ENCODE assay signal across 22 cellular contexts in the genomic region with DNA sequence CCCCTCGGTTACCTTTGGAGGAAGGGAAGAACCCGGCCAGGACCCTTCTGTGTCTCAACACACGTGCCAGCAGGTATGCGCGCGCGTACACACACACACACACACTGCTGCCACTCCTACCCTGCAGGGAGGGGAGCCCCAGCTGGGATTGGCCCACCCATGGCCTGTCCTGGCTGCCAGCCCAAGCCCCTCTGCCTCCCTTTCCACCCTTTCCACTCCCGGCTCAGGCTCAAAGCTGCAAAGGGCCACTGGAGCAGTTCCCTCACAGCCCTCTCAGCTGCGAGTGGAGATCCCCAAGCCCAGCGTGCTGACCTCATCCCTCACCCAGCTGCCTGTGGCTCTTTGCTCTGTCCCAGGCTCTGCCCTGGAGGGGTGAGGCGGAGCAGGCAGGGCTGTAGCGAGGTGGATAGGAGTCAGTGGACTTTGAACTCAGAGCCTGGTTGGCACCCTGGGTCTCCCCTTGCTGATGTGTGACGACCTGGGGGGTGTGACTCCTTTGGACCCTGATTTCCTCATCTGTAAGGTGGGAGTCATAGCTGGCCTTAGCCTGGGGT. TPM values are rescaled to one million over a fixed set of nuclear protein-coding genes. Genes with fewer than 3 reads are reported as not detected.
A peak's percentile ranks its signal among the peaks of the same experiment; 100 is the strongest.
DNase-seq lines count a peak whose midpoint lies in the region; ATAC-seq and TF ChIP-seq lines count a peak whose summit lies in the region.
"Had no signal": no experiment of that assay in that cellular context is flagged by ENCODE, and none has a peak within 500 bp of the region (broad histone marks: within the 10 kb centered on the region; RNA-seq: fewer than 3 reads in every experiment).

No MANE protein-coding gene starts in this region.

- no peak overlapping the region for H3K4me3 ChIP-seq in GM23338
- H3K4me3 ChIP-seq in mucosa of descending colon: no peak overlapping the region
- no peak overlapping the region for H3K4me3 ChIP-seq in smooth muscle cell
- H3K4me3 ChIP-seq: adrenal gland, colonic mucosa, heart right ventricle, psoas muscle, thoracic aorta had no signal

- H3K9me3 Mint-ChIP-seq in GM23338: no peaks in the 10 kb centered on the region
- H3K9me3 Mint-ChIP-seq: activated T-cell treated with anti-CD3 and anti-CD28 coated beads, Interleukin-2, amount 50 U/mL, for 72 hours had no signal

- H4K20me1 ChIP-seq in GM23338 (replicated peaks; ENCODE audit: insufficient read depth): no peaks in the 10 kb centered on the region
- no peaks in the 10 kb centered on the region for H4K20me1 ChIP-seq in smooth muscle cell (ENCODE audit: low read depth)

- H3K9me3 ChIP-seq in mucosa of descending colon (no peaks in the 10 kb centered on the region), smooth muscle cell (replicated peaks; ENCODE audit: low read depth) (no peaks in the 10 kb centered on the region)
- H3K9me3 ChIP-seq: adrenal gland, colonic mucosa, heart right ventricle, psoas muscle, thoracic aorta had no signal

- TF ChIP-seq CTCF in GM23338 (conservative IDR thresholded peaks at IDR 0.05; ENCODE audit: low read depth in 2 of 2): no peak
- no peak for TF ChIP-seq CTCF in mucosa of descending colon (IDR thresholded peaks at IDR 0.05)
- no peak for TF ChIP-seq CTCF in GM10248 (IDR thresholded peaks at IDR 0.05; ENCODE audit: control extremely low read depth, extremely low read depth, low read depth, missing control alignments)
- TF ChIP-seq CTCF in smooth muscle cell (IDR thresholded peaks at IDR 0.05; ENCODE audit: borderline replicate concordance, insufficient read depth, poor library complexity, severe bottlenecking): no peak

- H3K9ac ChIP-seq in smooth muscle cell (ENCODE audit: low read depth): no peak overlapping the region

- peaks cover 7% of the 10 kb centered on the region for H3K27me3 Mint-ChIP-seq in GM23338 (ENCODE audit: insufficient read depth, low read depth, poor library complexity)

- H3K27ac ChIP-seq in GM23338 (ENCODE audit: low read depth): no peak overlapping the region
- no peak overlapping the region for H3K27ac ChIP-seq in smooth muscle cell (ENCODE audit: low read depth)
- H3K27ac ChIP-seq: adrenal gland, C4-2B, colonic mucosa, heart right ventricle, psoas muscle, thoracic aorta had no signal

- peak; percentile 2 for DNase-seq in CD1c-positive myeloid dendritic cell (ENCODE audit: extremely low spot score)
- no peak for DNase-seq in GM23338 (ENCODE audit: low spot score)
- peak in 33 of 58 donors; percentile 6 to 78 (median 35) for DNase-seq in anterior cingulate cortex (lab: John Stamatoyannopoulos, UW)
- DNase-seq in mucosa of descending colon: no peak
- no peak for DNase-seq in GM10248 (ENCODE audit: extremely low spot score)
- DNase-seq in smooth muscle cell (lab: John Stamatoyannopoulos, UW; ENCODE audit: unreplicated experiment): no peak
- no peak for DNase-seq in HT-29 (ENCODE audit: low spot score)
- DNase-seq: activated CD4-positive, alpha-beta T cell treated with anti-CD3 and anti-CD28 coated beads, Interleukin-2, amount 50 U/mL, for 4 hours; activated T-cell treated with anti-CD3 and anti-CD28 coated beads, Interleukin-2, amount 50 U/mL, for 72 hours; adrenal gland; colonic mucosa; heart right ventricle; MM.1S; NCI-H446; psoas muscle; T1000 had no signal

- H3K27me3 ChIP-seq in GM23338 (ENCODE audit: insufficient read depth) (no peaks in the 10 kb centered on the region), smooth muscle cell (ENCODE audit: low read depth) (peaks cover 16% of the 10 kb centered on the region)
- H3K27me3 ChIP-seq: adrenal gland, colonic mucosa had no signal

- H3K4me1 Mint-ChIP-seq in GM23338: peaks cover 11% of the 10 kb centered on the region

- ATAC-seq in GM23338: peak; percentile 14
- peak; percentile 49 for ATAC-seq in mucosa of descending colon
- ATAC-seq: activated T-cell treated with anti-CD3 and anti-CD28 coated beads, Interleukin-2, amount 50 U/mL, for 72 hours; esophagus mucosa; heart right ventricle; left lobe of liver; psoas muscle had no signal

- H3F3A ChIP-seq in GM23338 (replicated peaks; ENCODE audit: low read depth): no peaks in the 10 kb centered on the region
- no peaks in the 10 kb centered on the region for H3F3A ChIP-seq in smooth muscle cell (ENCODE audit: low read depth)

- H3K79me2 ChIP-seq in GM23338 (replicated peaks; ENCODE audit: insufficient read depth) (no peaks in the 10 kb centered on the region), smooth muscle cell (ENCODE audit: low read depth) (no peaks in the 10 kb centered on the region)

- H3K36me3 Mint-ChIP-seq in GM23338 (ENCODE audit: low read depth): no peaks in the 10 kb centered on the region

- no peaks in the 10 kb centered on the region for H3K4me1 ChIP-seq in GM23338 (ENCODE audit: insufficient read depth)
- no peaks in the 10 kb centered on the region for H3K4me1 ChIP-seq in mucosa of descending colon (ENCODE audit: low read depth)
- H3K4me1 ChIP-seq in smooth muscle cell (ENCODE audit: low read depth): no peaks in the 10 kb centered on the region
- H3K4me1 ChIP-seq: adrenal gland, colonic mucosa, heart right ventricle, psoas muscle had no signal

- no peaks in the 10 kb centered on the region for H3K36me3 ChIP-seq in GM23338 (ENCODE audit: insufficient read depth)
- no peaks in the 10 kb centered on the region for H3K36me3 ChIP-seq in mucosa of descending colon (ENCODE audit: low read depth)
- no peaks in the 10 kb centered on the region for H3K36me3 ChIP-seq in smooth muscle cell (ENCODE audit: low read depth)
- H3K36me3 ChIP-seq: adrenal gland, colonic mucosa, heart right ventricle, thoracic aorta had no signal

- intact Hi-C loops in mucosa of descending colon (cut with DNase I, micrococcal nuclease): no loop called here

- no peak overlapping the region for H3K27ac Mint-ChIP-seq in GM23338
- H3K27ac Mint-ChIP-seq: activated T-cell treated with anti-CD3 and anti-CD28 coated beads, Interleukin-2, amount 50 U/mL, for 72 hours had no signal

- H3K4me2 ChIP-seq in GM23338: no peak overlapping the region
- H3K4me2 ChIP-seq in smooth muscle cell: no peak overlapping the region

- H2AFZ ChIP-seq in GM23338: no peak overlapping the region
- no peak overlapping the region for H2AFZ ChIP-seq in smooth muscle cell (ENCODE audit: low read depth)

- no peaks in the 10 kb centered on the region for H3K9me2 ChIP-seq in GM23338 (ENCODE audit: insufficient read depth)

- no peak overlapping the region for H3K4me3 Mint-ChIP-seq in GM23338
- H3K4me3 Mint-ChIP-seq: activated T-cell treated with anti-CD3 and anti-CD28 coated beads, Interleukin-2, amount 50 U/mL, for 72 hours had no signal

- WGBS in smooth muscle cell (ENCODE audit: low lambda C conversion rate): 75% methylated on average over 12 of the region's 13 CpGs

- POLR2A ChIA-PET in GM10248 (lab: Yijun Ruan, JAX): no interaction called here

- CTCF ChIA-PET in GM10248 (lab: Yijun Ruan, JAX): no interaction called here

TF ChIP-seq in GM23338, 12 proteins besides CTCF, POLR2A, EP300 and RAD21:
- TF ChIP-seq EZH2phosphoT487 (IDR thresholded peaks at IDR 0.05; ENCODE audit: unreplicated experiment): no peak
- TF ChIP-seq NANOG (IDR thresholded peaks at IDR 0.05; ENCODE audit: borderline replicate concordance): no peak
- TF ChIP-seq, protein P1, sequence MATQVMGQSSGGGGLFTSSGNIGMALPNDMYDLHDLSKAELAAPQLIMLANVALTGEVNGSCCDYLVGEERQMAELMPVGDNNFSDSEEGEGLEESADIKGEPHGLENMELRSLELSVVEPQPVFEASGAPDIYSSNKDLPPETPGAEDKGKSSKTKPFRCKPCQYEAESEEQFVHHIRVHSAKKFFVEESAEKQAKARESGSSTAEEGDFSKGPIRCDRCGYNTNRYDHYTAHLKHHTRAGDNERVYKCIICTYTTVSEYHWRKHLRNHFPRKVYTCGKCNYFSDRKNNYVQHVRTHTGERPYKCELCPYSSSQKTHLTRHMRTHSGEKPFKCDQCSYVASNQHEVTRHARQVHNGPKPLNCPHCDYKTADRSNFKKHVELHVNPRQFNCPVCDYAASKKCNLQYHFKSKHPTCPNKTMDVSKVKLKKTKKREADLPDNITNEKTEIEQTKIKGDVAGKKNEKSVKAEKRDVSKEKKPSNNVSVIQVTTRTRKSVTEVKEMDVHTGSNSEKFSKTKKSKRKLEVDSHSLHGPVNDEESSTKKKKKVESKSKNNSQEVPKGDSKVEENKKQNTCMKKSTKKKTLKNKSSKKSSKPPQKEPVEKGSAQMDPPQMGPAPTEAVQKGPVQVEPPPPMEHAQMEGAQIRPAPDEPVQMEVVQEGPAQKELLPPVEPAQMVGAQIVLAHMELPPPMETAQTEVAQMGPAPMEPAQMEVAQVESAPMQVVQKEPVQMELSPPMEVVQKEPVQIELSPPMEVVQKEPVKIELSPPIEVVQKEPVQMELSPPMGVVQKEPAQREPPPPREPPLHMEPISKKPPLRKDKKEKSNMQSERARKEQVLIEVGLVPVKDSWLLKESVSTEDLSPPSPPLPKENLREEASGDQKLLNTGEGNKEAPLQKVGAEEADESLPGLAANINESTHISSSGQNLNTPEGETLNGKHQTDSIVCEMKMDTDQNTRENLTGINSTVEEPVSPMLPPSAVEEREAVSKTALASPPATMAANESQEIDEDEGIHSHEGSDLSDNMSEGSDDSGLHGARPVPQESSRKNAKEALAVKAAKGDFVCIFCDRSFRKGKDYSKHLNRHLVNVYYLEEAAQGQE (IDR thresholded peaks at IDR 0.05; ENCODE audit: unreplicated experiment): no peak
- TF ChIP-seq EZH2 (IDR thresholded peaks at IDR 0.05; ENCODE audit: low read depth, unreplicated experiment): no peak
- TF ChIP-seq JUNB (IDR thresholded peaks at IDR 0.05; ENCODE audit: unreplicated experiment): no peak
- TF ChIP-seq ZNF114 (CRISPR knock-in tag; IDR thresholded peaks at IDR 0.05): no peak
- no peak for TF ChIP-seq STAT1 (IDR thresholded peaks at IDR 0.05; ENCODE audit: unreplicated experiment)
TF ChIP-seq in GM23338: peak in this region for 0.

RNA-seq across cellular contexts. Expression of a gene that starts 14.5 kb away (rescaled TPM):
- total RNA-seq in GM23338 (2014; rRNA removed; shearing (Covaris generic)): 0.27 and 0.35 TPM in 2 replicates
- polyA plus RNA-seq in GM23338 (2016; fragmentation: Nextera tagmentation; extraction: Ambion mirVana) (0.07 and 0.36 TPM in 2 replicates), smooth muscle cell (not detected in 2 replicates)
- total RNA-seq in mucosa of descending colon (1 to 10 TPM in 2 of 3 donors, under 1 TPM in 1; 0.73 to 7.4 (median 2.4) TPM), smooth muscle cell (not detected in 2 replicates)
- 2.4 and 2.5 TPM in 2 replicates for total RNA-seq in HT-29 (2014; rRNA removed; shearing (Covaris generic))
- total RNA-seq: HT1080, myocyte had no signal

RNA-seq across cellular contexts. Expression of a gene that starts 21.1 kb away (rescaled TPM):
- 4.9 and 5.0 TPM in 2 replicates for total RNA-seq in GM23338 (2014; rRNA removed; shearing (Covaris generic))
- polyA plus RNA-seq in GM23338 (2016; fragmentation: Nextera tagmentation; extraction: Ambion mirVana) (1.7 and 1.9 TPM in 2 replicates), smooth muscle cell (not detected in 2 replicates)
- total RNA-seq in mucosa of descending colon (under 1 TPM in 1 of 3 donors, not detected in 2; 0.17 TPM), smooth muscle cell (not detected in 2 replicates)
- total RNA-seq in HT-29 (2014; rRNA removed; shearing (Covaris generic)): 0.10 and 0.44 TPM in 2 replicates
- total RNA-seq: activated T-cell treated with anti-CD3 and anti-CD28 coated beads, Interleukin-2, amount 50 U/mL, for 72 hours; esophagus mucosa; heart right ventricle; HT1080; left lobe of liver; myocyte; psoas muscle; thoracic aorta had no signal
- polyA plus RNA-seq: heart right ventricle, psoas muscle had no signal

RNA-seq across cellular contexts. Expression of a gene that starts 26.8 kb away (rescaled TPM):
- total RNA-seq in GM23338 (2014; rRNA removed; shearing (Covaris generic)): not detected in 2 replicates
- polyA plus RNA-seq in GM23338 (2016; fragmentation: Nextera tagmentation; extraction: Ambion mirVana) (not detected in 2 replicates), smooth muscle cell (not detected in 2 replicates)
- total RNA-seq in mucosa of descending colon (under 1 TPM in 1 of 3 donors, not detected in 2; 0.17 TPM), smooth muscle cell (not detected in 2 replicates)
- 0.15 and 1.3 TPM in 2 replicates for total RNA-seq in HT-29 (2014; rRNA removed; shearing (Covaris generic))
- total RNA-seq: activated T-cell treated with anti-CD3 and anti-CD28 coated beads, Interleukin-2, amount 50 U/mL, for 72 hours; adrenal gland; esophagus mucosa; HT1080; left lobe of liver; myocyte; psoas muscle; thoracic aorta had no signal
- polyA plus RNA-seq: heart right ventricle, psoas muscle had no signal

Comparison
In these comparisons a context has a peak if more than half of its experiments do, and no peak if none do; other contexts are left out.
1. DNase-seq: peak in CD1c-positive myeloid dendritic cell (single experiment) and anterior cingulate cortex (33 of 58); none in GM23338 (single experiment), mucosa of descending colon (0 of 3), GM10248 (single experiment), smooth muscle cell (single experiment) and HT-29 (single experiment).